Comparison of ENCODE assay signal across 8 cellular contexts in genomic region chr13:36736119-36736726, GRCh38.
A peak's percentile ranks its signal among the peaks of the same experiment; 100 is the strongest.
DNase-seq lines count a peak whose midpoint lies in the region; ATAC-seq, FAIRE-seq and TF ChIP-seq lines count a peak whose summit lies in the region.

No MANE protein-coding gene starts in this region.

- H3K4me3 ChIP-seq in BE2C (ENCODE audit: low read depth, low read length), result no peak overlapping the region

- no peaks in the 10 kb centered on the region for H3K9me3 ChIP-seq in BE2C

- intact Hi-C loops in sciatic nerve (cut with DNase I), result loop anchor here (10.0 kb wide), 1 partner anchor 311 kb away; no protein-coding TSS in a partner anchor

- DNase-seq in BE2C (peak; percentile 63), GM18507 (ENCODE audit: extremely low spot score, insufficient read length, low read depth) (no peak), NCI-H526 (lab: John Stamatoyannopoulos, UW) (peak; percentile 45 to 80), glomerular visceral epithelial cell (ENCODE audit: extremely low spot score) (peak; percentile 54), sciatic nerve (ENCODE audit: low spot score) (peak; percentile 71), mesenteric fat pad (ENCODE audit: low spot score) (no peak)
- peak; percentile 21 to 29 for DNase-seq in activated T-cell treated with anti-CD3 and anti-CD28 coated beads, Interleukin-2, amount 50 U/mL, for 48 hours

- peak; percentile 39 for FAIRE-seq in GM18507 (lab: Jason Lieb, UNC)

- H3K27me3 ChIP-seq in BE2C, result no peaks in the 10 kb centered on the region

- no peaks in the 10 kb centered on the region for H3K36me3 ChIP-seq in BE2C

- H3K4me1 ChIP-seq in BE2C, result no peaks in the 10 kb centered on the region

- TF ChIP-seq CTCF in BE2C (IDR thresholded peaks at IDR 0.05; ENCODE audit: low read depth, low read length), result peak; percentile 78

- ATAC-seq in sciatic nerve (peak; percentile 48), GM21619 (IDR thresholded peaks at IDR 0.05; ENCODE audit: unreplicated experiment) (no peak)

Comparison
In these comparisons a context has a peak if more than half of its experiments do, and no peak if none do; other contexts are left out.
1. DNase-seq: peak in BE2C (single experiment), NCI-H526 (2 of 2), activated T-cell treated with anti-CD3 and anti-CD28 coated beads, Interleukin-2, amount 50 U/mL, for 48 hours (2 of 2), glomerular visceral epithelial cell (single experiment) and sciatic nerve (single experiment); none in GM18507 (single experiment) and mesenteric fat pad (single experiment).